ENCODE assay signal across 8 cellular contexts in the genomic region with DNA sequence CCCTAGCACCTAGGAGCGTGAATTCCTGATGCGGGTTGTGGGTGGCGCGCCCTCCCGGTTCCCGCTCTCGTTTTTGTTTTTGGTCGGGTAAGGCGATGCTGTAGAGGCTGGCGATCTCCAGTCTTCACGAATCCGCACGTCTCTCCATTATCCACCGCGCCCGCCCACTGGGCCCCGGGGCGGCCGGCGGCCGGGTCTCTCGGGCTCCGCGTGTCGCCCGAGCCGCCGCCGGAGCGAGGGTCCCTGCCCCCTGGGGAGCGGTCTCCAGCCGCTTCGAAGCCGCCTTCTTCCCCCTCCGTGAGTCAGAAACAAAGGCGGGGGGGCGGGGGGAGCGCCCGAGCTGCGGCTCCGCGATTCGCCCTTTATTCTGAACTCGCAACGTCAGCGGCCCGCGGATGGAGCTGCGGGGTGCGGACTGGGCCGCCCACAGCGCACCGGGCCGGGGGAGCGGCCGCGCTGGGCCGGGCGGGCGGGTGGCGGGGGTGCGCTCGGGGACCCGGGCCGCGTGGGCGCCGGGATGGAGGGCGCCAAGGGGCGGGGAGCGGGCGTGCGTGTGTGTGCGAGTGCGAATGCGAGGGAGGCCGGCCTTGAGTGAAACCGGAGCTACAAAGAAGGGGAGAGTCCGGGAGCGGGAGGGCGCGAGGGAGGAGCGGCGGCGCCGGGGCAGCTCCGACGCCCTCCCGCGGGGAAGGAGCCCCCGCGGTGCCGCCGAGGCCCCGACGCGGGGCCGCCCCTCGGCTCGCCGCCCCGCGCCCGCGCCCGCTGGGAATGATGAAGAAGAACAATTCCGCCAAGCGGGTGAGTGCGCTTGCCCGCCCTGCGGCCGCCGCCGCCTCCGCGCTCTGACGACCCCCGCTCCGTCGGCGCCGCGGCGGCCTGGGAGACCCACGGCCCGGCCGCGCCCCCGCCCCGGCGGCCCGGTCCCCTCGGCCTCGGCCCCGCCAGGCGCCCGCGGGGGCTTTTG. TPM values are rescaled to one million over a fixed set of nuclear protein-coding genes. Genes with fewer than 3 reads are reported as not detected.
A peak's percentile ranks its signal among the peaks of the same experiment; 100 is the strongest.
DNase-seq lines count a peak whose midpoint lies in the region; ATAC-seq and TF ChIP-seq lines count a peak whose summit lies in the region.

A gene with protein sequence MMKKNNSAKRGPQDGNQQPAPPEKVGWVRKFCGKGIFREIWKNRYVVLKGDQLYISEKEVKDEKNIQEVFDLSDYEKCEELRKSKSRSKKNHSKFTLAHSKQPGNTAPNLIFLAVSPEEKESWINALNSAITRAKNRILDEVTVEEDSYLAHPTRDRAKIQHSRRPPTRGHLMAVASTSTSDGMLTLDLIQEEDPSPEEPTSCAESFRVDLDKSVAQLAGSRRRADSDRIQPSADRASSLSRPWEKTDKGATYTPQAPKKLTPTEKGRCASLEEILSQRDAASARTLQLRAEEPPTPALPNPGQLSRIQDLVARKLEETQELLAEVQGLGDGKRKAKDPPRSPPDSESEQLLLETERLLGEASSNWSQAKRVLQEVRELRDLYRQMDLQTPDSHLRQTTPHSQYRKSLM (plus strand): TSS at position 427 of the 964 bp plus-strand sequence. CDS start 342 bp downstream, at position 769.

- POLR2A ChIA-PET in BJ (lab: Charles Lee) = interaction anchor here (0.6 to 1.1 kb wide), 5 partner anchors 12 to 65 kb away, joined by 3 to 32 read pairs (median 5); no protein-coding TSS in a partner anchor

- no peaks in the 10 kb centered on the region for H3K9me3 ChIP-seq in vagina

- H3K27me3 ChIP-seq in BJ (ENCODE audit: control insufficient read depth, insufficient read depth, low read length) = no peaks in the 10 kb centered on the region
- peaks cover 5% of the 10 kb centered on the region for H3K27me3 ChIP-seq in rectal smooth muscle tissue (ENCODE audit: control insufficient read depth, insufficient read depth, low read length)
- no peaks in the 10 kb centered on the region for H3K27me3 ChIP-seq in vagina

- H3K36me3 Mint-ChIP-seq in T-helper 1 cell treated with Interleukin-12 subunit alpha and Interleukin-12 subunit beta and Interleukin-4 antibody, amounts not matched to agents 30 μg/mL and 1 μg/mL, for 36 hours (ENCODE audit: low read depth) = peaks cover 37% of the 10 kb centered on the region

- DNase-seq in BJ (ENCODE audit: low read depth) (peak; percentile 22), LNCaP clone FGC (ENCODE audit: low read depth) (no peak), amniotic stem cell (lab: John Stamatoyannopoulos, UW) (peak; percentile 73), left ventricle myocardium superior (peak; percentile 91), vagina (ENCODE audit: extremely low spot score in 2 of 2) (peak in 1 of 2 donors; percentile 72)

- peaks cover 47% of the 10 kb centered on the region for H3K4me1 Mint-ChIP-seq in T-helper 1 cell treated with Interleukin-12 subunit alpha and Interleukin-12 subunit beta and Interleukin-4 antibody, amounts not matched to agents 30 μg/mL and 1 μg/mL, for 36 hours (ENCODE audit: low read depth)

- CTCF ChIA-PET in BJ (lab: Yijun Ruan, JAX) = interaction anchor here (1.2 to 1.8 kb wide), 3 partner anchors 16 to 37 kb away, joined by 4 to 8 read pairs (median 6); no protein-coding TSS in a partner anchor

- H3K4me1 ChIP-seq in rectal smooth muscle tissue (ENCODE audit: control insufficient read depth, insufficient read depth, low read length) = peaks cover 22% of the 10 kb centered on the region
- H3K4me1 ChIP-seq in vagina = peaks cover 47% of the 10 kb centered on the region

- peak in 1 of 2 donors; percentile 72 for TF ChIP-seq POLR2A in vagina (IDR thresholded peaks at IDR 0.05)

- no peaks in the 10 kb centered on the region for H3K9me3 Mint-ChIP-seq in T-helper 1 cell treated with Interleukin-12 subunit alpha and Interleukin-12 subunit beta and Interleukin-4 antibody, amounts not matched to agents 30 μg/mL and 1 μg/mL, for 36 hours

- peaks cover 32% of the 10 kb centered on the region for H3K27me3 Mint-ChIP-seq in T-helper 1 cell treated with Interleukin-12 subunit alpha and Interleukin-12 subunit beta and Interleukin-4 antibody, amounts not matched to agents 30 μg/mL and 1 μg/mL, for 36 hours (ENCODE audit: low read depth)

- peak within 1 kb of the TSS; percentile 96 for H3K27ac ChIP-seq in rectal smooth muscle tissue (ENCODE audit: low read depth, low read length)
- peak within 1 kb of the TSS; percentile 96 for H3K27ac ChIP-seq in vagina

- H3K4me3 Mint-ChIP-seq in T-helper 1 cell treated with Interleukin-12 subunit alpha and Interleukin-12 subunit beta and Interleukin-4 antibody, amounts not matched to agents 30 μg/mL and 1 μg/mL, for 36 hours = peak within 1 kb of the TSS; percentile 90

- peaks cover 5% of the 10 kb centered on the region for H3K36me3 ChIP-seq in BJ (ENCODE audit: control insufficient read depth, insufficient read depth, low read length)
- H3K36me3 ChIP-seq in rectal smooth muscle tissue (ENCODE audit: control insufficient read depth, insufficient read depth, low read length) = peaks cover 6% of the 10 kb centered on the region
- peaks cover 0 to 6% of the 10 kb centered on the region in 2 donors for H3K36me3 ChIP-seq in vagina

- peak within 1 kb of the TSS; percentile 90 for H3K27ac Mint-ChIP-seq in T-helper 1 cell treated with Interleukin-12 subunit alpha and Interleukin-12 subunit beta and Interleukin-4 antibody, amounts not matched to agents 30 μg/mL and 1 μg/mL, for 36 hours

- peak within 1 kb of the TSS; percentile 78 for H3K4me3 ChIP-seq in BJ (ENCODE audit: low read depth, low read length)
- H3K4me3 ChIP-seq in LNCaP clone FGC (ENCODE audit: low read depth, low read length) = peak within 1 kb of the TSS; percentile 53
- peak within 1 kb of the TSS; percentile 91 for H3K4me3 ChIP-seq in rectal smooth muscle tissue (ENCODE audit: low read length)
- H3K4me3 ChIP-seq in vagina = peak within 1 kb of the TSS; percentile 86

- H3K9ac ChIP-seq in rectal smooth muscle tissue (ENCODE audit: low read length) = peak within 1 kb of the TSS; percentile 97

- intact Hi-C loops in left ventricle myocardium superior (cut with micrococcal nuclease) (no loop called here), vagina (cut with DNase I) (no loop called here)

- ATAC-seq in GM19438 (IDR thresholded peaks at IDR 0.05; ENCODE audit: low read depth, unreplicated experiment) = peak; percentile 45
- ATAC-seq in left ventricle myocardium superior = peak; percentile 84

- TF ChIP-seq CTCF in BJ (IDR thresholded peaks at IDR 0.05; ENCODE audit: insufficient read depth, low read depth, low read length) (no peak), LNCaP clone FGC (IDR thresholded peaks at IDR 0.05; ENCODE audit: control insufficient read depth, extremely low read depth, insufficient read depth) (no peak), vagina (IDR thresholded peaks at IDR 0.05) (no peak)

RNA-seq across cellular contexts. Expression of the gene that starts here (rescaled TPM):
- 27.9 and 41.3 TPM in 2 replicates for polyA plus RNA-seq in BJ (2011; rRNA removed)
- polyA minus RNA-seq in BJ (2011; rRNA and poly(A)+ RNA removed) = 26.5 and 31.6 TPM in 2 replicates
- 44.3 TPM for total RNA-seq in left ventricle myocardium superior
- total RNA-seq in vagina = 33.9 TPM
